ENCODE assay signal across 9 cellular contexts in genomic region chrX:22063284-22063683, GRCh38. TPM values are rescaled to one million over a fixed set of nuclear protein-coding genes. Genes with fewer than 3 reads are reported as not detected.
DNase-seq lines count a peak whose midpoint lies in the region; ATAC-seq, FAIRE-seq and TF ChIP-seq lines count a peak whose summit lies in the region.
"Had no signal": no experiment of that assay in that cellular context is flagged by ENCODE, and none has a peak within 500 bp of the region (broad histone marks: within the 10 kb centered on the region; RNA-seq: fewer than 3 reads in every experiment).

No MANE protein-coding gene starts in this region.

- no peaks in the 10 kb centered on the region for H3F3A ChIP-seq in smooth muscle cell (ENCODE audit: low read depth)

- TF ChIP-seq CTCF in HepG2 (CRISPR knock-in tag; IDR thresholded peaks at IDR 0.05) (no peak), smooth muscle cell (IDR thresholded peaks at IDR 0.05; ENCODE audit: borderline replicate concordance, insufficient read depth, poor library complexity, severe bottlenecking) (no peak)

- TF ChIP-seq POLR2A in HepG2 (IDR thresholded peaks at IDR 0.05; ENCODE audit: insufficient read depth in 1 of 2, low read depth in 2 of 2, low read length in 2 of 2) = no peak

- FAIRE-seq in HepG2 (lab: Jason Lieb, UNC) = no peak

- intact Hi-C loops in HepG2 (cut with micrococcal nuclease; ENCODE audit: unreplicated experiment) = no loop called here

- ATAC-seq in GM19468 (IDR thresholded peaks at IDR 0.05; ENCODE audit: extremely low read depth, unreplicated experiment) (peak; percentile 78), HG03521 (IDR thresholded peaks at IDR 0.05; ENCODE audit: unreplicated experiment) (peak; percentile 69), HepG2 (no peak)

- H4K20me1 ChIP-seq in HepG2 (ENCODE audit: insufficient read depth, low read length) (no peaks in the 10 kb centered on the region), smooth muscle cell (ENCODE audit: low read depth) (no peaks in the 10 kb centered on the region)

- no peaks in the 10 kb centered on the region for H3K36me3 ChIP-seq in HepG2 (replicated peaks in 1 of 2; ENCODE audit: control insufficient read depth in 1 of 2, insufficient read depth in 2 of 2, low read length in 2 of 2)
- no peaks in the 10 kb centered on the region for H3K36me3 ChIP-seq in smooth muscle cell (ENCODE audit: low read depth)

- H3K4me3 ChIP-seq in HepG2 (replicated peaks in 1 of 3; ENCODE audit: insufficient read depth in 1 of 3, low read depth in 2 of 3, low read length in 3 of 3) = no peak overlapping the region
- H3K4me3 ChIP-seq in smooth muscle cell = no peak overlapping the region
- H3K4me3 ChIP-seq: lung had no signal

- H3K27me3 ChIP-seq in HepG2 (ENCODE audit: control insufficient read depth in 1 of 2, insufficient read depth in 2 of 2, low read length in 2 of 2) (no peaks in the 10 kb centered on the region), smooth muscle cell (ENCODE audit: low read depth) (no peaks in the 10 kb centered on the region)

- H2AFZ ChIP-seq in HepG2 (ENCODE audit: low read length) = no peak overlapping the region
- H2AFZ ChIP-seq in smooth muscle cell (ENCODE audit: low read depth) = no peak overlapping the region

- H3K79me2 ChIP-seq in HepG2 (ENCODE audit: insufficient read depth, low read length) (no peaks in the 10 kb centered on the region), smooth muscle cell (ENCODE audit: low read depth) (no peaks in the 10 kb centered on the region)

- H3K9ac ChIP-seq in HepG2 (ENCODE audit: insufficient read depth, low read depth, low read length) (no peak overlapping the region), smooth muscle cell (ENCODE audit: low read depth) (no peak overlapping the region)

- peak; percentile 11 for DNase-seq in Daoy (ENCODE audit: low read depth)
- DNase-seq in activated naive CD8-positive, alpha-beta T cell treated with anti-CD3 and anti-CD28 coated beads, Interleukin-2, amount 50 U/mL, for 16 hours (ENCODE audit: low read depth, low spot score) = peak; percentile 0
- no peak for DNase-seq in HepG2 (ENCODE audit: low spot score)
- no peak for DNase-seq in NCI-H526 treated with DMSO at 0.1 percent for 48 hours (lab: John Stamatoyannopoulos, UW)
- no peak for DNase-seq in kidney glomerular epithelial cell (lab: John Stamatoyannopoulos, UW)
- no peak for DNase-seq in smooth muscle cell (lab: John Stamatoyannopoulos, UW; ENCODE audit: unreplicated experiment)

- CTCF ChIA-PET in HepG2 (lab: Yijun Ruan, JAX; ENCODE audit: low intra/inter-chr PET ratio, low total read pairs) = no interaction called here

- in situ Hi-C loops in HepG2 (cut with HindIII; ENCODE audit: extremely low pct_ligation_motif_present, low pct_unique_long_range_greater_than_20kb) = no loop called here

- no TSS peak for BruUV-seq in HepG2 (replicated peaks; lab: Mats Ljungman, UMichigan)

- POLR2A ChIA-PET in HepG2 (lab: Yijun Ruan, JAX) = no interaction called here

- H3K27ac ChIP-seq in HepG2 (ENCODE audit: extremely low read length, insufficient read depth, low read length) (no peak overlapping the region), smooth muscle cell (ENCODE audit: low read depth) (no peak overlapping the region)

- TF ChIP-seq EP300 in HepG2 (IDR thresholded peaks at IDR 0.05; ENCODE audit: low read depth in 2 of 2, low read length in 2 of 2) = no peak
- TF ChIP-seq EP300 in HepG2 (CRISPR knock-in tag; IDR thresholded peaks at IDR 0.05; ENCODE audit: borderline replicate concordance) = no peak

- TF ChIP-seq RAD21 in HepG2 (CRISPR knock-in tag; IDR thresholded peaks at IDR 0.05) = no peak

- 58% methylated on average over 4 of the region's 7 CpGs for whole genome bisulfite sequencing in HepG2 (ENCODE audit: low lambda C conversion rate)
- WGBS in smooth muscle cell (ENCODE audit: low lambda C conversion rate) = 75% methylated on average over 7 of the region's 7 CpGs

- H3K4me2 ChIP-seq in HepG2 (ENCODE audit: low read depth, low read length) (no peak overlapping the region), smooth muscle cell (no peak overlapping the region)

- no peaks in the 10 kb centered on the region for H3K4me1 ChIP-seq in HepG2 (ENCODE audit: insufficient read depth, low read length)
- H3K4me1 ChIP-seq in smooth muscle cell (ENCODE audit: low read depth) = no peaks in the 10 kb centered on the region

- no peaks in the 10 kb centered on the region for H3K9me3 ChIP-seq in HepG2 (ENCODE audit: low read length)
- H3K9me3 ChIP-seq in smooth muscle cell (replicated peaks; ENCODE audit: low read depth) = no peaks in the 10 kb centered on the region

TF ChIP-seq in HepG2, 621 proteins besides CTCF, POLR2A, EP300 and RAD21:
- TF ChIP-seq ZNF678 (CRISPR knock-in tag; IDR thresholded peaks at IDR 0.05) (no peak), PLSCR1 (CRISPR knock-in tag; IDR thresholded peaks at IDR 0.05; ENCODE audit: borderline replicate concordance) (no peak), ZNF251 (CRISPR knock-in tag; IDR thresholded peaks at IDR 0.05) (no peak), ZNF574 (CRISPR knock-in tag; IDR thresholded peaks at IDR 0.05) (no peak)

RNA-seq across cellular contexts. Expression of gene PHEX, which starts 31.2 kb away (rescaled TPM):
- total RNA-seq in Daoy (2014; rRNA removed; shearing (Covaris generic)) = 0.18 and 1.1 TPM in 2 replicates
- total RNA-seq in HepG2 (2016; rRNA removed; fragmentation: Illumina TruSeq; extraction: Trizol) = 0.07 and 0.27 TPM in 2 replicates
- 0.20 and 0.35 TPM in 2 replicates for total RNA-seq in HepG2 (2016; cell fraction: cytosol; rRNA removed; fragmentation: Illumina TruSeq; extraction: Trizol; ENCODE audit: low read depth)
- 0.06 TPM in 1 of 2 replicates, not detected in the other for total RNA-seq in HepG2 (2016; cell fraction: insoluble cytoplasmic fraction; rRNA removed; fragmentation: Illumina TruSeq; extraction: Trizol)
- 0.09 and 0.14 TPM in 2 replicates for total RNA-seq in HepG2 (2016; cell fraction: membrane; rRNA removed; fragmentation: Illumina TruSeq; extraction: Trizol)
- total RNA-seq in HepG2 (2016; cell fraction: nucleus; rRNA removed; fragmentation: Illumina TruSeq; extraction: Trizol) = 0.22 and 0.50 TPM in 2 replicates
- 0.01 and 0.03 TPM in 2 replicates for polyA plus RNA-seq in HepG2 (2011; rRNA removed)
- polyA plus RNA-seq in HepG2 (2011; cell fraction: cytosol; rRNA removed) = 0.05 TPM in 1 of 2 replicates, not detected in the other
- 0.09 TPM in 1 of 2 replicates, not detected in the other for polyA plus RNA-seq in HepG2 (2011; cell fraction: nucleus; rRNA removed)
- 0.03 TPM in 1 of 2 replicates, not detected in the other for polyA plus RNA-seq in HepG2 (2012)
- 0.03 TPM in 2 replicates for polyA plus RNA-seq in HepG2 (2016; cell fraction: cytosol; fragmentation: Illumina TruSeq; extraction: Trizol; ENCODE audit: low read depth)
- not detected in 2 replicates for polyA plus RNA-seq in HepG2 (2016; cell fraction: insoluble cytoplasmic fraction; fragmentation: Illumina TruSeq; extraction: Trizol; ENCODE audit: low read depth)
- polyA plus RNA-seq in HepG2 (2016; cell fraction: membrane; fragmentation: Illumina TruSeq; extraction: Trizol; ENCODE audit: low read depth) = 0.03 TPM in 1 of 2 replicates, not detected in the other
- polyA plus RNA-seq in HepG2 (2016; cell fraction: nucleus; fragmentation: Illumina TruSeq; extraction: Trizol; ENCODE audit: insufficient read depth, low read depth) = 0.09 and 0.10 TPM in 2 replicates
- polyA minus RNA-seq in HepG2 (2011; rRNA and poly(A)+ RNA removed; ENCODE audit: low replicate concordance) = 0.04 and 0.12 TPM in 2 replicates
- polyA minus RNA-seq in HepG2 (2011; cell fraction: cytosol; rRNA and poly(A)+ RNA removed) = not detected in 2 replicates
- 0.25 and 0.26 TPM in 2 replicates for polyA minus RNA-seq in HepG2 (2011; cell fraction: nucleus; rRNA and poly(A)+ RNA removed)
- total RNA-seq in smooth muscle cell = 0.40 TPM in 1 of 2 replicates, not detected in the other
- 0.18 TPM in 1 of 2 replicates, not detected in the other for polyA plus RNA-seq in smooth muscle cell

Comparison
In these comparisons a context has a peak if more than half of its experiments do, and no peak if none do; other contexts are left out.
1. DNase-seq: peak in Daoy (single experiment) and activated naive CD8-positive, alpha-beta T cell treated with anti-CD3 and anti-CD28 coated beads, Interleukin-2, amount 50 U/mL, for 16 hours (single experiment); none in HepG2 (single experiment), NCI-H526 treated with DMSO at 0.1 percent for 48 hours (single experiment), kidney glomerular epithelial cell (single experiment) and smooth muscle cell (single experiment).